8 cellular contexts compared by ENCODE assay signal in genomic region chr19:34677386-34678084, GRCh38. TPM values are rescaled to one million over a fixed set of nuclear protein-coding genes. Genes with fewer than 3 reads are reported as not detected.
A peak's percentile ranks its signal among the peaks of the same experiment; 100 is the strongest.
DNase-seq lines count a peak whose midpoint lies in the region; ATAC-seq and TF ChIP-seq lines count a peak whose summit lies in the region.

Gene ZNF302, plus strand, starts transcription at chr19:34677678. Its CDS starts 1,127 bp downstream, at chr19:34678805.

- H3K27ac ChIP-seq in cardiac muscle cell, result peak within 1 kb of the TSS; percentile 99

- DNase-seq in GM12864 (ENCODE audit: low read depth) (peak; percentile 95), NCI-H128 (lab: John Stamatoyannopoulos, UW; ENCODE audit: unreplicated experiment) (peak; percentile 87), T follicular helper cell (ENCODE audit: low read depth) (peak; percentile 85), adipocyte (ENCODE audit: low read depth) (peak; percentile 98), cardiac muscle cell (ENCODE audit: low read depth in 1 of 2, low spot score in 1 of 2) (peak; percentile 98 to 99), pons (ENCODE audit: low spot score) (peak; percentile 96), type B pancreatic cell (ENCODE audit: extremely low spot score, unreplicated experiment) (peak; percentile 96)

- H3K27me3 ChIP-seq in adipocyte (replicated peaks; ENCODE audit: control insufficient read depth, insufficient read depth, low read length) (no peaks in the 10 kb centered on the region), cardiac muscle cell (no peaks in the 10 kb centered on the region)

- TF ChIP-seq CTCF in GM12864 (IDR thresholded peaks at IDR 0.05; ENCODE audit: low read depth, low read length, missing control alignments) (no peak), cardiac muscle cell (IDR thresholded peaks at IDR 0.05; ENCODE audit: low read depth, low read length) (no peak), type B pancreatic cell (conservative IDR thresholded peaks at IDR 0.05) (no peak)

- H3K36me3 ChIP-seq in adipocyte (ENCODE audit: control insufficient read depth, insufficient read depth, low read length, severe bottlenecking), result peaks cover 41% of the 10 kb centered on the region
- H3K36me3 ChIP-seq in cardiac muscle cell, result peaks cover 19% of the 10 kb centered on the region

- H3K9me3 Mint-ChIP-seq in type B pancreatic cell, result peaks cover 7% of the 10 kb centered on the region

- peaks cover 38% of the 10 kb centered on the region for H3K36me3 Mint-ChIP-seq in type B pancreatic cell

- H3K27ac Mint-ChIP-seq in type B pancreatic cell, result peak within 1 kb of the TSS; percentile 98

- peaks cover 6% of the 10 kb centered on the region for H3K4me1 Mint-ChIP-seq in type B pancreatic cell (ENCODE audit: unreplicated experiment)

- no peaks in the 10 kb centered on the region for H3K27me3 Mint-ChIP-seq in type B pancreatic cell

- H3K9me3 ChIP-seq in adipocyte (ENCODE audit: control insufficient read depth, low read length) (peaks cover 26% of the 10 kb centered on the region), cardiac muscle cell (ENCODE audit: low read depth) (no peaks in the 10 kb centered on the region)

- peak within 1 kb of the TSS; percentile 95 for H3K9ac ChIP-seq in adipocyte (ENCODE audit: low read length)

- peak within 1 kb of the TSS; percentile 85 for H3K4me3 ChIP-seq in GM12864 (ENCODE audit: low read depth, low read length)
- peak within 1 kb of the TSS; percentile 96 for H3K4me3 ChIP-seq in adipocyte (ENCODE audit: low read length)
- peak within 1 kb of the TSS; percentile 57 for H3K4me3 ChIP-seq in cardiac muscle cell

- H3K4me1 ChIP-seq in adipocyte (ENCODE audit: control insufficient read depth, insufficient read depth, low read length), result peaks cover 30% of the 10 kb centered on the region
- no peaks in the 10 kb centered on the region for H3K4me1 ChIP-seq in cardiac muscle cell (ENCODE audit: low read depth)

- peak within 1 kb of the TSS; percentile 95 for H3K4me3 Mint-ChIP-seq in type B pancreatic cell

- ATAC-seq in HG02642 (IDR thresholded peaks at IDR 0.05; ENCODE audit: poor library complexity, unreplicated experiment), result peak; percentile 94

RNA-seq across cellular contexts. Expression of gene ZNF302, which starts in this region (rescaled TPM):
- total RNA-seq in cardiac muscle cell (37.1 and 59.1 TPM in 2 replicates), type B pancreatic cell (ENCODE audit: low replicate concordance) (22.1 and 41.5 TPM in 2 replicates)
- polyA plus RNA-seq in cardiac muscle cell, result 60.6 and 80.8 TPM in 2 replicates

Comparison
In these comparisons a context has a peak if more than half of its experiments do, and no peak if none do; other contexts are left out.
1. Peak in every context shown above with its lines: DNase-seq, ATAC-seq, H3K4me3 ChIP-seq and H3K27ac ChIP-seq.